ENCODE assay signal across 15 cellular contexts in genomic region chr4:33837043-33837442, GRCh38.
DNase-seq lines count a peak whose midpoint lies in the region.
"Had no signal": no experiment of that assay in that cellular context is flagged by ENCODE, and none has a peak within 500 bp of the region (broad histone marks: within the 10 kb centered on the region; RNA-seq: fewer than 3 reads in every experiment).

No MANE protein-coding gene starts in this region.

- 75% methylated on average over 1 of the region's 1 CpG; no CpG with 5 or more reads in 1 of the 2 experiments for WGBS in mesodermal cell (ENCODE audit: insufficient coverage in 2 of 2), 2 experiments

- H3K4me1 ChIP-seq in mesodermal cell (ENCODE audit: control insufficient read depth, insufficient read depth, low read length, poor library complexity, severe bottlenecking) = peaks cover 4% of the 10 kb centered on the region

- H3K4me3 ChIP-seq in MG63 (no peak overlapping the region), mesodermal cell (ENCODE audit: extremely low read depth, insufficient read depth, low read length, poor library complexity, severe bottlenecking) (no peak overlapping the region)
- H3K4me3 ChIP-seq: mucosa of descending colon had no signal

- peak overlapping the region; percentile 81 for H3K27ac ChIP-seq in mesodermal cell (ENCODE audit: low read depth, low read length, severe bottlenecking)
- H3K27ac ChIP-seq: WERI-Rb-1 had no signal

- DNase-seq in COLO829 (ENCODE audit: low spot score) (peak; percentile 1), MG63 (peak; percentile 1), dedifferentiated amniotic fluid mesenchymal stem cell (ENCODE audit: extremely low spot score) (peak; percentile 74), DMS79 treated with DMSO at 0.1 percent for 48 hours (lab: John Stamatoyannopoulos, UW) (no peak), NCI-H524 treated with DMSO at 0.1 percent for 48 hours (lab: John Stamatoyannopoulos, UW) (no peak)
- no peak for DNase-seq in stimulated activated CD4-positive, alpha-beta T cell treated with anti-CD3 and anti-CD28 coated beads, Interleukin-12 subunit alpha, Interleukin-12 subunit beta, amount 100 ng/mL, for 4 hours
- DNase-seq in activated effector memory CD4-positive, alpha-beta T cell treated with anti-CD3 and anti-CD28 coated beads, Interleukin-2, amount 50 U/mL, for 16 hours = no peak
- DNase-seq: aorta; mucosa of descending colon; NCI-H1092 treated with DMSO at 0.1 percent for 48 hours; NCI-H510A treated with DMSO at 0.1 percent for 48 hours; stimulated activated CD4-positive, alpha-beta T cell treated with anti-CD3 and anti-CD28 coated beads, Interleukin-4, amount 100 ng/mL, for 1 hour; stimulated activated naive CD4-positive, alpha-beta T cell treated with Interleukin-2 at 50 U/mL for 16 hours; WERI-Rb-1 had no signal

- no peaks in the 10 kb centered on the region for H3K27me3 ChIP-seq in MG63

- H3K9me3 ChIP-seq in MG63 (no peaks in the 10 kb centered on the region), mesodermal cell (ENCODE audit: control insufficient read depth, low read length) (no peaks in the 10 kb centered on the region)

- H3K36me3 ChIP-seq in MG63 (no peaks in the 10 kb centered on the region), mesodermal cell (ENCODE audit: control insufficient read depth, insufficient read depth, low read length) (no peaks in the 10 kb centered on the region)
- H3K36me3 ChIP-seq: WERI-Rb-1 had no signal

Comparison
In these comparisons a context has a peak if more than half of its experiments do, and no peak if none do; other contexts are left out.
1. DNase-seq: peak in COLO829 (single experiment), MG63 (single experiment) and dedifferentiated amniotic fluid mesenchymal stem cell (single experiment); none in stimulated activated CD4-positive, alpha-beta T cell treated with anti-CD3 and anti-CD28 coated beads, Interleukin-12 subunit alpha, Interleukin-12 subunit beta, amount 100 ng/mL, for 4 hours (single experiment), DMS79 treated with DMSO at 0.1 percent for 48 hours (single experiment), NCI-H524 treated with DMSO at 0.1 percent for 48 hours (single experiment) and activated effector memory CD4-positive, alpha-beta T cell treated with anti-CD3 and anti-CD28 coated beads, Interleukin-2, amount 50 U/mL, for 16 hours (single experiment).